ENCODE assay signal across 22 cellular contexts in the genomic region with DNA sequence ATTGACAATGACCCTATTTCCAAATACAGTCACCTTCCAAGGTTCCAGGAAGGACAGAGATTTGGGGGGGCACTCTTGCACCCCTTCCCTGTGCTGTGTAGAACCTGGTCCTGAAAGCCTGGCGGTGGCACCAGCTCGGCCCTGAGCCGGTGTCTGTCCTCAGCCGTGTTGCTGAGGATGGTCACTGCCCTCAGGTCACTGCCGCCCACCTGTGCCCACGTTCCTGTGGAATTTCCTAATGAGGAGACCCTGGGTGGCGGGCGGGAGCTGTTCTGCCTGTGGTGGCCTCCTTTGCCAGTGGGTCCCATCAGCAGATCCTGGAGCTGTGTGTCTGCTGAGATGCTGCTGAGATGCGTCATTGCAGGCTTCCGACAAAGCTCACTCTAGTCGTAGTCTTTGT.
"Had no signal": no experiment of that assay in that cellular context is flagged by ENCODE, and none has a peak within 500 bp of the region (broad histone marks: within the 10 kb centered on the region; RNA-seq: fewer than 3 reads in every experiment).

No MANE protein-coding gene starts in this region.

- H3K4me1 Mint-ChIP-seq: activated naive CD4-positive, alpha-beta T cell treated with anti-CD3 and anti-CD28 coated beads, Interleukin-2, amount 50 U/mL, for 24 hours; nephron progenitor cell had no signal

- H3K27me3 Mint-ChIP-seq: activated naive CD4-positive, alpha-beta T cell treated with anti-CD3 and anti-CD28 coated beads, Interleukin-2, amount 50 U/mL, for 24 hours; effector memory CD8-positive, alpha-beta T cell had no signal

- H3K27me3 ChIP-seq: adrenal gland, ascending aorta, brain microvascular endothelial cell, esophagus squamous epithelium, gastrocnemius medialis, sigmoid colon, tibial nerve had no signal

- H3K4me3 Mint-ChIP-seq: activated naive CD4-positive, alpha-beta T cell treated with anti-CD3 and anti-CD28 coated beads, Interleukin-2, amount 50 U/mL, for 24 hours; effector memory CD8-positive, alpha-beta T cell; nephron progenitor cell had no signal

- H3K27ac ChIP-seq: adrenal gland, ascending aorta, brain microvascular endothelial cell, esophagus squamous epithelium, gastrocnemius medialis, sigmoid colon, tibial nerve had no signal

- H3K4me1 ChIP-seq: adrenal gland, ascending aorta, esophagus squamous epithelium, gastrocnemius medialis, sigmoid colon, tibial nerve had no signal

- H3K4me3 ChIP-seq: adrenal gland, ascending aorta, esophagus squamous epithelium, gastrocnemius medialis, sigmoid colon, smooth muscle cell, tibial nerve had no signal

- ATAC-seq: effector memory CD8-positive, alpha-beta T cell; gastrocnemius medialis; left ventricle myocardium superior; stimulated activated naive CD8-positive, alpha-beta T cell treated with anti-CD3 and anti-CD28 coated beads, Interleukin-15, Interleukin-2, amounts not matched to agents 100 U/mL and 50 U/mL, for 24 hours had no signal

- H3K27ac Mint-ChIP-seq: activated naive CD4-positive, alpha-beta T cell treated with anti-CD3 and anti-CD28 coated beads, Interleukin-2, amount 50 U/mL, for 24 hours; effector memory CD8-positive, alpha-beta T cell had no signal

- H3K9me3 ChIP-seq: adrenal gland, ascending aorta, esophagus squamous epithelium, gastrocnemius medialis, sigmoid colon, tibial nerve had no signal

- H3K9me3 Mint-ChIP-seq: activated naive CD4-positive, alpha-beta T cell treated with anti-CD3 and anti-CD28 coated beads, Interleukin-2, amount 50 U/mL, for 24 hours; effector memory CD8-positive, alpha-beta T cell; nephron progenitor cell had no signal

- DNase-seq: activated CD4-positive, alpha-beta T cell treated with anti-CD3 and anti-CD28 coated beads, Interleukin-2, amount 50 U/mL, for 4 hours; activated gamma-delta T cell treated with Interleukin-2 at 50 U/mL for 16 hours; brain microvascular endothelial cell; central memory CD4-positive, alpha-beta T cell; effector memory CD8-positive, alpha-beta T cell; esophagus squamous epithelium; gastrocnemius medialis; hippocampal formation; kidney glomerular epithelial cell; left ventricle myocardium superior; nephron progenitor cell; nucleus accumbens; retina; sigmoid colon; stimulated activated CD4-positive, alpha-beta T cell treated with anti-CD3 and anti-CD28 coated beads, Interleukin-4, amount 100 ng/mL, for 1 hour; stimulated activated naive CD8-positive, alpha-beta T cell treated with anti-CD3 and anti-CD28 coated beads, Interleukin-15, Interleukin-2, amounts not matched to agents 100 U/mL and 50 U/mL, for 24 hours; T-helper 9 cell had no signal
